8 cellular contexts compared by ENCODE assay signal in the genomic region with DNA sequence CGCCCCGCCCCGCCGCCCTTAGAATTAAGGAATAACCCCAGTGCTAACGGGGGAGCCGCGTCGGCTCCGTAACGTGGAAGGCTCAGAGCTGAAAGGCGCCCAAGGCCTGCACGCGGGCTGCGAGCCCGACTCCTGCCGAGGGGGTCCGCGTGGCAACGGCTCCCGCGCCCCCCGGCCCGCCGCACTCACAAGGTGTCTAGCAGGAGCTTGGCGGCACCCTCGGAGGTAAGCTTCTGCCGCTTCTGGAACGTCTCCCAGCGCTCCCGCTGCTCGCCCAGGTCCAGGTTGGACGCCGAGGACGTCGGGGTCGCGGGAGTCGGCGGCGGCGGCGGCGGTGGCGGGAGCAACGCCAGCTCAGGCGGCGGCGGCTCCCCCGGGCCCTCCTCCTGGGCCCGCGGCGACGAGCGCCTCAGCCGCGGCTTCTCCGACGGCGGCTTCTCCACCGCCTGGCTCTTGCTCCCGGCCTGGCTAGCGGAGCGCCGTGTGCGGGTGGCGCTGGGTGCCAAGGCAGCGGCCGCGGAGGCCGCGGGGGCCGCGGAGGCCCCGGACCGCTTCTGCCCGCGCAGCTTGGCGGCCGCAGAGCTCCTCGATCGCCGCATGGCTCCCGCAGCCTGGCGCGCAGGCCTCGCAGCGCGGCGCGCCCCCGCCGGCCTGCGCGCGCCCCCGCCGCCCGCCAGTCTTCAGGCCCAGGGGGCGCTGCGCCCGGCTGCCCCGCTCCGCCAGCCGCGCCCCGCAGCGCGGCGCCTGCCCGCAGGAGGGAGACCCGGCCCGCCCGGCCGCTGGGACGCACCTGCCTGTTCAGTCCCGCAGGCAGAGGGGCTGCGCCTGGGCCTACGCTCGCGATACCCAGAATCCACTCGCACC. TPM values are rescaled to one million over a fixed set of nuclear protein-coding genes. Genes with fewer than 3 reads are reported as not detected.
DNase-seq lines count a peak whose midpoint lies in the region; ATAC-seq and TF ChIP-seq lines count a peak whose summit lies in the region.

Gene CENPV (minus strand): TSS at position 632 of the 864 bp plus-strand sequence. CDS start 33 bp downstream, at position 599.

- peaks cover 11% of the 10 kb centered on the region for H3K36me3 ChIP-seq in brain microvascular endothelial cell (replicated peaks)

- peak; percentile 77 for ATAC-seq in GM21825 (IDR thresholded peaks at IDR 0.05; ENCODE audit: unreplicated experiment)

- in situ Hi-C loops in brain microvascular endothelial cell (cut with HindIII; ENCODE audit: low pct_ligation_motif_present, low sequenced_read_pairs): no loop called here

- peak within 1 kb of the TSS; percentile 90 to 96 (median 95) for H3K4me3 Mint-ChIP-seq in immature natural killer cell

- peak within 1 kb of the TSS; percentile 8 for H3K27ac ChIP-seq in brain microvascular endothelial cell

- peaks cover 0 to 3% (median 0%) of the 10 kb centered on the region in 3 donors for H3K36me3 Mint-ChIP-seq in immature natural killer cell

- no peak for TF ChIP-seq CTCF in brain microvascular endothelial cell (IDR thresholded peaks at IDR 0.05; ENCODE audit: low read depth, low read length, missing control alignments)

- peaks cover 3 to 9% (median 5%) of the 10 kb centered on the region in 3 donors for H3K27me3 Mint-ChIP-seq in immature natural killer cell (ENCODE audit: low read depth in 3 of 3)

- H3K4me1 Mint-ChIP-seq in immature natural killer cell: peaks cover 16 to 23% of the 10 kb centered on the region in 2 donors

- peak within 1 kb of the TSS; percentile 60 to 80 (median 67) for H3K27ac Mint-ChIP-seq in immature natural killer cell

- no peaks in the 10 kb centered on the region for H3K9me3 Mint-ChIP-seq in immature natural killer cell

- DNase-seq in ELR (ENCODE audit: low read depth): peak; percentile 68
- DNase-seq in MV-4-11 (lab: John Stamatoyannopoulos, UW): peak; percentile 37
- DNase-seq in UCSD-AML1 (lab: John Stamatoyannopoulos, UW; ENCODE audit: unreplicated experiment): peak; percentile 71
- DNase-seq in brain microvascular endothelial cell: peak; percentile 3
- DNase-seq in immature natural killer cell: peak; percentile 60 to 64 (median 64)
- DNase-seq in stimulated activated CD4-positive, alpha-beta T cell treated with anti-CD3 and anti-CD28 coated beads, Interleukin-15, amount 100 ng/mL, for 24 hours: peak; percentile 80
- no peak for DNase-seq in AML-193 (lab: John Stamatoyannopoulos, UW)

- H3K4me3 ChIP-seq in brain microvascular endothelial cell (ENCODE audit: low read depth, low read length): peak within 1 kb of the TSS; percentile 70

- no peaks in the 10 kb centered on the region for H3K27me3 ChIP-seq in brain microvascular endothelial cell (replicated peaks)

RNA-seq across cellular contexts. Expression of gene CENPV, which starts in this region (rescaled TPM):
- polyA plus RNA-seq in immature natural killer cell: 10 to 100 TPM; 14.2 to 28.1 (median 23.1) TPM

Comparison
In these comparisons a context has a peak if more than half of its experiments do, and no peak if none do; other contexts are left out.
1. DNase-seq: peak in ELR (single experiment), MV-4-11 (single experiment), UCSD-AML1 (single experiment), brain microvascular endothelial cell (single experiment), immature natural killer cell (3 of 3) and stimulated activated CD4-positive, alpha-beta T cell treated with anti-CD3 and anti-CD28 coated beads, Interleukin-15, amount 100 ng/mL, for 24 hours (single experiment); none in AML-193 (0 of 2).